Comparison of ENCODE assay signal across 1 cellular context in the genomic region with DNA sequence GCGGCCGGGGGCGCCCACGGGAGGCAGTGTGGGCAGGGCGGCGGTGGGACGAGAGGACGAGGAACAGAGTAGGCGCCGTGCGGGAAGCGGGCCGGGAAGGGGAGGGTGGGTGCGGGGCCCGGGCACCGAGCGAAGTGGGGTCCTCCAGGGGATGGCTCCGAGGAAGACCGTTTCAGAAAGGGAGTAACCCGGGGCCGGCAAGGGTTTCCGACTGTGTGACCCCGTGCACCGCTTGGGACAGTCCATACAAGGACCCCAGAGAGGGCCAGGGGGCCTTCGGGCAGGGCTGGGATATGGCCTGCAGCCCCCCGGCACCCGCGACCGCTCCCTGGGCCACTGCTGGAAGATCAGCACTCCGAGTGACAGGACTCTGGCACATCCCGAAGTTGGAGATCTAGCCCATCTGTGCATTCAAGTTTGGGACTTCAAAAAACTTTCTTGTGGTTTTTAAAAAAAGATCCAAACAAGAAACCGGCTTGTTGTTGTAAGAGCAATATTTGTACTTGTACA.
TF ChIP-seq lines count a peak whose summit lies in the region.

No MANE protein-coding gene starts in this region.

TF ChIP-seq in HEK293, 187 proteins besides CTCF, POLR2A, EP300 and RAD21 (continued from another document):
- TF ChIP-seq, protein P1, sequence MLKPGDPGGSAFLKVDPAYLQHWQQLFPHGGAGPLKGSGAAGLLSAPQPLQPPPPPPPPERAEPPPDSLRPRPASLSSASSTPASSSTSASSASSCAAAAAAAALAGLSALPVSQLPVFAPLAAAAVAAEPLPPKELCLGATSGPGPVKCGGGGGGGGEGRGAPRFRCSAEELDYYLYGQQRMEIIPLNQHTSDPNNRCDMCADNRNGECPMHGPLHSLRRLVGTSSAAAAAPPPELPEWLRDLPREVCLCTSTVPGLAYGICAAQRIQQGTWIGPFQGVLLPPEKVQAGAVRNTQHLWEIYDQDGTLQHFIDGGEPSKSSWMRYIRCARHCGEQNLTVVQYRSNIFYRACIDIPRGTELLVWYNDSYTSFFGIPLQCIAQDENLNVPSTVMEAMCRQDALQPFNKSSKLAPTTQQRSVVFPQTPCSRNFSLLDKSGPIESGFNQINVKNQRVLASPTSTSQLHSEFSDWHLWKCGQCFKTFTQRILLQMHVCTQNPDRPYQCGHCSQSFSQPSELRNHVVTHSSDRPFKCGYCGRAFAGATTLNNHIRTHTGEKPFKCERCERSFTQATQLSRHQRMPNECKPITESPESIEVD (tag by site-specific recombination; IDR thresholded peaks at IDR 0.05) = no peak
